17 cellular contexts compared by ENCODE assay signal in the genomic region with DNA sequence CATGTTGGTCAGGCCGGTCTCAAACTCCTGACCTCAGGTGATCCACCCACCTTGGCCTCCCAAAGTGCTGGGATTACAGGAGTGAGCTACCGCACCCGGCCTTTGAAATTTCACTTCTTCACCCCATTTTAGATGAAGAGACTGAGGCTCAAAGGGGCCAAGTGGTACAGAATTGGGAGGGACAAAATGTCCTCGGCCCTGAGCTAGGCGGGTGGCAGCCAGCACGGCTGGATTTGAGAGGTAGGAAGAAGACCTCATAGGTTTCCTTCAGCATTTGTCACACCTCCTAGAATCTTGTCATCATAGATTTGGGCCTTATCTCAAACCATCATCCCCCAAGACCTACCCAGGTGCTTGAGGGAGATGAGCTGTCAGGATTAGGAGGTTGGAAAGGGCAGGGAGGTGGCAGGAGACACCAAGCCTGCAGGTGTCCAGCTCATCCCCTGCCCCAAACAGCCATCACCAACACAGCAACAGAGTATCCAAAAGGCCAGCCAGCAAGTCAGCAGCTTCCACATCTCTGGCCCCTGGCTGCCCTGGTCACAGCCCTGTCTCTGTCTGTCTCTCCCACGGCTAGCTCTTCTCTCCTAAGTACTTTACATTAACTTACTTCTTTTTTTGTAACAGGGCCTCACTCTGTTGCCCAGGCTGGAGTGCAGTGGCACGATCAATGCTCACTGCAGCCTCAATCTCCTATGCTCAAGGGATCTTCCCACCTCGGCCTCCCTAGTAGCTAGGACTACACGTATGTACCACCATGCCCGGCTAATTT. TPM values are rescaled to one million over a fixed set of nuclear protein-coding genes. Genes with fewer than 3 reads are reported as not detected.
DNase-seq lines count a peak whose midpoint lies in the region; ATAC-seq lines count a peak whose summit lies in the region.
"Had no signal": no experiment of that assay in that cellular context is flagged by ENCODE, and none has a peak within 500 bp of the region (broad histone marks: within the 10 kb centered on the region; RNA-seq: fewer than 3 reads in every experiment).

No MANE protein-coding gene starts in this region.

- peak overlapping the region; percentile 92 to 93 for H3K4me3 Mint-ChIP-seq in activated T-cell treated with anti-CD3 and anti-CD28 coated beads, Interleukin-2, amount 50 U/mL, for 72 hours
- peak overlapping the region; percentile 72 for H3K4me3 Mint-ChIP-seq in T-helper 17 cell
- H3K4me3 Mint-ChIP-seq in central memory CD8-positive, alpha-beta T cell = no peak overlapping the region
- no peak overlapping the region for H3K4me3 Mint-ChIP-seq in stimulated activated naive B cell treated with anti-CD40 and anti-IgM and Interleukin-4, amounts not matched to agents 10 μg/mL and 1 μg/mL and 100 μg/mL, for 72 hours

- intact Hi-C loops in posterior vena cava (cut with DNase I) = no loop called here

- no peaks in the 10 kb centered on the region for H3K9me3 Mint-ChIP-seq in activated T-cell treated with anti-CD3 and anti-CD28 coated beads, Interleukin-2, amount 50 U/mL, for 72 hours
- H3K9me3 Mint-ChIP-seq in central memory CD8-positive, alpha-beta T cell = no peaks in the 10 kb centered on the region
- no peaks in the 10 kb centered on the region for H3K9me3 Mint-ChIP-seq in stimulated activated naive B cell treated with anti-CD40 and anti-IgM and Interleukin-4, amounts not matched to agents 10 μg/mL and 1 μg/mL and 100 μg/mL, for 72 hours

- peaks cover 5 to 8% of the 10 kb centered on the region in 2 donors for H3K36me3 Mint-ChIP-seq in activated T-cell treated with anti-CD3 and anti-CD28 coated beads, Interleukin-2, amount 50 U/mL, for 72 hours (ENCODE audit: insufficient read depth in 2 of 2)
- H3K36me3 Mint-ChIP-seq in T-helper 17 cell (ENCODE audit: low read depth) = no peaks in the 10 kb centered on the region
- H3K36me3 Mint-ChIP-seq in central memory CD8-positive, alpha-beta T cell (ENCODE audit: insufficient read depth) = peaks cover 15% of the 10 kb centered on the region
- peaks cover 0 to 1% of the 10 kb centered on the region in 2 donors for H3K36me3 Mint-ChIP-seq in stimulated activated naive B cell treated with anti-CD40 and anti-IgM and Interleukin-4, amounts not matched to agents 10 μg/mL and 1 μg/mL and 100 μg/mL, for 72 hours

- peak overlapping the region; percentile 99 for H3K27ac Mint-ChIP-seq in activated T-cell treated with anti-CD3 and anti-CD28 coated beads, Interleukin-2, amount 50 U/mL, for 72 hours
- H3K27ac Mint-ChIP-seq in T-helper 17 cell = peak overlapping the region; percentile 100
- H3K27ac Mint-ChIP-seq in central memory CD8-positive, alpha-beta T cell (ENCODE audit: low read depth) = peak overlapping the region; percentile 98
- peak overlapping the region; percentile 66 for H3K27ac Mint-ChIP-seq in stimulated activated naive B cell treated with anti-CD40 and anti-IgM and Interleukin-4, amounts not matched to agents 10 μg/mL and 1 μg/mL and 100 μg/mL, for 72 hours

- peaks cover 86% of the 10 kb centered on the region for H3K4me1 Mint-ChIP-seq in activated T-cell treated with anti-CD3 and anti-CD28 coated beads, Interleukin-2, amount 50 U/mL, for 72 hours (ENCODE audit: low read depth)
- peaks cover 47% of the 10 kb centered on the region for H3K4me1 Mint-ChIP-seq in T-helper 17 cell
- peaks cover 48% of the 10 kb centered on the region for H3K4me1 Mint-ChIP-seq in central memory CD8-positive, alpha-beta T cell
- peaks cover 23 to 45% of the 10 kb centered on the region in 2 donors for H3K4me1 Mint-ChIP-seq in stimulated activated naive B cell treated with anti-CD40 and anti-IgM and Interleukin-4, amounts not matched to agents 10 μg/mL and 1 μg/mL and 100 μg/mL, for 72 hours

- no peaks in the 10 kb centered on the region for H3K27me3 Mint-ChIP-seq in activated T-cell treated with anti-CD3 and anti-CD28 coated beads, Interleukin-2, amount 50 U/mL, for 72 hours (ENCODE audit: low read depth)
- H3K27me3 Mint-ChIP-seq in T-helper 17 cell = no peaks in the 10 kb centered on the region
- no peaks in the 10 kb centered on the region for H3K27me3 Mint-ChIP-seq in central memory CD8-positive, alpha-beta T cell
- H3K27me3 Mint-ChIP-seq in stimulated activated naive B cell treated with anti-CD40 and anti-IgM and Interleukin-4, amounts not matched to agents 10 μg/mL and 1 μg/mL and 100 μg/mL, for 72 hours = peaks cover 5% of the 10 kb centered on the region in 2 donors

- no peak for DNase-seq in activated T-cell treated with anti-CD3 and anti-CD28 coated beads, Interleukin-2, amount 50 U/mL, for 72 hours
- DNase-seq in activated T-cell treated with anti-CD3 and anti-CD28 coated beads, Interleukin-2, amount 50 U/mL, for 1 hour = no peak
- DNase-seq in T-helper 17 cell (no peak), posterior vena cava (ENCODE audit: low spot score) (no peak)
- DNase-seq in central memory CD8-positive, alpha-beta T cell (ENCODE audit: low spot score in 2 of 2) = no peak
- DNase-seq in stimulated activated naive B cell treated with anti-CD40 and anti-IgM and Interleukin-4, amounts not matched to agents 10 μg/mL and 1 μg/mL and 100 μg/mL, for 72 hours = no peak
- DNase-seq in stimulated activated naive CD4-positive, alpha-beta T cell (lab: John Stamatoyannopoulos, UW) = no peak
- DNase-seq: body of pancreas, GOT3, MM.1S, NCI-H1694 treated with DMSO at 0.1 percent for 48 hours, NCI-H69 had no signal

- H3K9me3 ChIP-seq in T-helper 17 cell (ENCODE audit: control insufficient read depth, low read length, poor library complexity, severe bottlenecking) = no peaks in the 10 kb centered on the region
- H3K9me3 ChIP-seq: body of pancreas, right atrium auricular region, thoracic aorta had no signal

- ATAC-seq in activated T-cell treated with anti-CD3 and anti-CD28 coated beads, Interleukin-2, amount 50 U/mL, for 72 hours (replicated peaks in 1 of 2) = no peak
- no peak for ATAC-seq in T-helper 17 cell
- no peak for ATAC-seq in central memory CD8-positive, alpha-beta T cell (replicated peaks; ENCODE audit: extremely low read depth, poor library complexity, severe bottlenecking)
- ATAC-seq in stimulated activated naive B cell treated with anti-CD40 and anti-IgM and Interleukin-4, amounts not matched to agents 10 μg/mL and 1 μg/mL and 100 μg/mL, for 72 hours (replicated peaks) = no peak
- ATAC-seq: body of pancreas had no signal

RNA-seq across cellular contexts. Expression of gene TMPRSS6, which starts 11.2 kb away (rescaled TPM):
- 10 to 100 TPM; 26.8 to 59.4 TPM for total RNA-seq in activated T-cell treated with anti-CD3 and anti-CD28 coated beads, Interleukin-2, amount 50 U/mL, for 72 hours
- total RNA-seq in T-helper 17 cell = under 1 TPM; 0.31 to 0.92 TPM
- total RNA-seq in posterior vena cava = not detected
- total RNA-seq: kidney epithelial cell, myocyte, osteocyte, right atrium auricular region, thoracic aorta had no signal

RNA-seq across cellular contexts. Expression of gene IL2RB, which starts 29.0 kb away (rescaled TPM):
- 100 to 1,000 TPM; 313 to 440 TPM for total RNA-seq in activated T-cell treated with anti-CD3 and anti-CD28 coated beads, Interleukin-2, amount 50 U/mL, for 72 hours
- 100 to 1,000 TPM in 1 of 2 donors, 10 to 100 TPM in 1; 76.4 to 107 TPM for total RNA-seq in T-helper 17 cell
- total RNA-seq in posterior vena cava = 1 to 10 TPM; 1.2 to 1.3 TPM
- total RNA-seq: myocyte, osteocyte had no signal

Comparison
In these comparisons a context has a peak if more than half of its experiments do, and no peak if none do; other contexts are left out.
1. H3K4me3 Mint-ChIP-seq: peak in activated T-cell treated with anti-CD3 and anti-CD28 coated beads, Interleukin-2, amount 50 U/mL, for 72 hours (2 of 2) and T-helper 17 cell (single experiment); none in central memory CD8-positive, alpha-beta T cell (single experiment) and stimulated activated naive B cell treated with anti-CD40 and anti-IgM and Interleukin-4, amounts not matched to agents 10 μg/mL and 1 μg/mL and 100 μg/mL, for 72 hours (0 of 2).
2. RNA of gene TMPRSS6, which starts 11.2 kb away (total RNA-seq): 26.8 to 59.4 TPM in activated T-cell treated with anti-CD3 and anti-CD28 coated beads, Interleukin-2, amount 50 U/mL, for 72 hours; 0.31 to 0.92 TPM in T-helper 17 cell and not detected in posterior vena cava; every median in the first group is over 10 times any median in the second.
3. RNA of gene IL2RB, which starts 29.0 kb away (total RNA-seq): 313 to 440 TPM in activated T-cell treated with anti-CD3 and anti-CD28 coated beads, Interleukin-2, amount 50 U/mL, for 72 hours and 76.4 to 107 TPM in T-helper 17 cell; 1.2 to 1.3 TPM in posterior vena cava; every median in the first group is over 10 times any median in the second.
4. Peak in every context shown above with its lines, with median percentiles within 50 percentile points of each other: H3K27ac Mint-ChIP-seq.